19 cellular contexts compared by ENCODE assay signal in genomic region chr20:40431112-40431511, GRCh38.
"Had no signal": no experiment of that assay in that cellular context is flagged by ENCODE, and none has a peak within 500 bp of the region (broad histone marks: within the 10 kb centered on the region; RNA-seq: fewer than 3 reads in every experiment).

No MANE protein-coding gene starts in this region.

- H3K36me3 ChIP-seq: Peyer's patch, SJCRH30 had no signal

- H3K27me3 ChIP-seq: Peyer's patch had no signal

- H3K4me3 ChIP-seq: PC-9, Peyer's patch, SJCRH30 had no signal

- H3K4me1 ChIP-seq: Peyer's patch, SJCRH30 had no signal

- DNase-seq: KBM-7, MV-4-11, NCI-H1048, NCI-H1105, NCI-H1417, NCI-H1436 treated with DMSO at 0.1 percent for 48 hours, NCI-H1694, NCI-H1930, NCI-H2081, NCI-H2107, NCI-H2227 treated with DMSO at 0.1 percent for 48 hours, NCI-H524, NCI-H526 treated with DMSO at 0.1 percent for 48 hours, NCI-H748 treated with DMSO at 0.1 percent for 48 hours, OCI-M1, PC-9, Peyer's patch, SHP77 treated with DMSO at 0.1 percent for 48 hours, SJCRH30 had no signal

- H3K27ac ChIP-seq: PC-9, Peyer's patch, SJCRH30 had no signal

- H3K9me3 ChIP-seq: Peyer's patch, SJCRH30 had no signal
